ENCODE assay signal across 35 cellular contexts in genomic region chrX:118941147-118941546, GRCh38. TPM values are rescaled to one million over a fixed set of nuclear protein-coding genes. Genes with fewer than 3 reads are reported as not detected.
A peak's percentile ranks its signal among the peaks of the same experiment; 100 is the strongest.
DNase-seq lines count a peak whose midpoint lies in the region; ATAC-seq, FAIRE-seq and TF ChIP-seq lines count a peak whose summit lies in the region.
"Had no signal": no experiment of that assay in that cellular context is flagged by ENCODE, and none has a peak within 500 bp of the region (broad histone marks: within the 10 kb centered on the region; RNA-seq: fewer than 3 reads in every experiment).

No MANE protein-coding gene starts in this region.

- H3K4me2 ChIP-seq in K562 (ENCODE audit: insufficient read depth, low read length) = no peak overlapping the region
- H3K4me2 ChIP-seq: A549; BLaER1; BLaER1 treated with 17β-estradiol and CSF1 and Interleukin-3, amounts not matched to agents 10 nM and 100 nM had no signal

- no TSS peak for BruUV-seq in K562 (replicated peaks; lab: Mats Ljungman, UMichigan)

- H2AFZ ChIP-seq in K562 (ENCODE audit: low read depth, low read length) = no peak overlapping the region

- CTCF ChIA-PET in HEK293 (lab: Yijun Ruan, JAX) = interaction anchor here (0.5 kb wide), 1 partner anchor 1272 kb away, joined by 3 read pairs; no protein-coding TSS in a partner anchor
- CTCF ChIA-PET in HEK293T (lab: Yijun Ruan, JAX) = no interaction called here
- CTCF ChIA-PET in K562 (lab: Yijun Ruan, JAX; ENCODE audit: low intra/inter-chr PET ratio) = no interaction called here

- TF ChIP-seq POLR2A in K562 (conservative IDR thresholded peaks at IDR 0.05) = no peak

- H3K4me3 ChIP-seq in HEK293 (ENCODE audit: low read depth, low read length) = no peak overlapping the region
- H3K4me3 ChIP-seq in K562 = no peak overlapping the region
- H3K4me3 ChIP-seq: A549; BLaER1; BLaER1 treated with 17β-estradiol and CSF1 and Interleukin-3, amounts not matched to agents 10 nM and 100 nM had no signal

- in situ Hi-C loops in K562 (cut with MboI) = no loop called here

- no peaks in the 10 kb centered on the region for H3K79me2 ChIP-seq in K562 (ENCODE audit: control insufficient read depth, insufficient read depth, low read length)

- FAIRE-seq in K562 (lab: Jason Lieb, UNC) (no peak), HTR-8/SVneo (lab: Jason Lieb, UNC) (no peak)
- FAIRE-seq: A204.1, D721Med had no signal

- POLR2A ChIA-PET in HEK293 (lab: Yijun Ruan, JAX) = no interaction called here
- POLR2A ChIA-PET in HEK293T (lab: Yijun Ruan, JAX) = no interaction called here
- POLR2A ChIA-PET in K562 (lab: Yijun Ruan, JAX) = no interaction called here

- H3K36me3 ChIP-seq in HEK293 (ENCODE audit: control insufficient read depth in 2 of 2, insufficient read depth in 1 of 2, low read length in 2 of 2) (no peaks in the 10 kb centered on the region), K562 (ENCODE audit: control insufficient read depth, insufficient read depth, low read length) (no peaks in the 10 kb centered on the region)
- H3K36me3 ChIP-seq: BE2C; BLaER1; BLaER1 treated with 17β-estradiol and CSF1 and Interleukin-3, amounts not matched to agents 10 nM and 100 nM had no signal

- TF ChIP-seq CTCF in HEK293 (tag by site-specific recombination; IDR thresholded peaks at IDR 0.05) (no peak), K562 (IDR thresholded peaks at IDR 0.05 in 2 of 3, conservative IDR thresholded peaks at IDR 0.05 in 1 of 3; ENCODE audit: insufficient read depth in 2 of 3, low read depth in 1 of 3, low read length in 3 of 3) (no peak)

- no peak overlapping the region for H3K27ac ChIP-seq in HEK293 (ENCODE audit: extremely low read depth, low read depth, low read length)
- H3K27ac ChIP-seq in K562 (ENCODE audit: extremely low read depth, low read depth, low read length) = no peak overlapping the region
- H3K27ac ChIP-seq: 22Rv1; A549; BLaER1; BLaER1 treated with 17β-estradiol and CSF1 and Interleukin-3, amounts not matched to agents 10 nM and 100 nM; C4-2B had no signal

- intact Hi-C loops in K562 (cut with micrococcal nuclease) = no loop called here

- H3K9ac ChIP-seq in K562 (ENCODE audit: insufficient read depth in 1 of 2, low read depth in 2 of 2, low read length in 2 of 2) = no peak overlapping the region
- H3K9ac ChIP-seq: BLaER1; BLaER1 treated with 17β-estradiol and CSF1 and Interleukin-3, amounts not matched to agents 10 nM and 100 nM had no signal

- H3K9me1 ChIP-seq in K562 (ENCODE audit: control insufficient read depth, insufficient read depth, low read length) = no peaks in the 10 kb centered on the region

- no peak for TF ChIP-seq EP300 in K562 (IDR thresholded peaks at IDR 0.05; ENCODE audit: low read length)

- TF ChIP-seq RAD21 in K562 (CRISPR knock-in tag; conservative IDR thresholded peaks at IDR 0.05 in 1 of 2, IDR thresholded peaks at IDR 0.05 in 1 of 2) = no peak

- no peaks in the 10 kb centered on the region for H4K20me1 ChIP-seq in K562 (replicated peaks; ENCODE audit: control insufficient read depth, insufficient read depth, low read length)
- H4K20me1 ChIP-seq: BLaER1; BLaER1 treated with 17β-estradiol and CSF1 and Interleukin-3, amounts not matched to agents 10 nM and 100 nM had no signal

- H3K4me1 ChIP-seq in HEK293 (ENCODE audit: control insufficient read depth, insufficient read depth, low read length) (no peaks in the 10 kb centered on the region), K562 (replicated peaks in 1 of 2; ENCODE audit: control insufficient read depth in 2 of 2, insufficient read depth in 2 of 2, low read length in 2 of 2) (peaks cover 0 to 3% of the 10 kb centered on the region in 2 experiments; a peak in 3 of 5 replicates)
- H3K4me1 ChIP-seq: A549; BE2C; BLaER1; BLaER1 treated with 17β-estradiol and CSF1 and Interleukin-3, amounts not matched to agents 10 nM and 100 nM; Caco-2 had no signal

- no peak for ATAC-seq in K562
- ATAC-seq: A549; CD8-positive, alpha-beta T cell had no signal

- peaks cover 0 to 7% of the 10 kb centered on the region in 2 experiments; a peak in 1 of 5 replicates for H3K27me3 ChIP-seq in K562 (ENCODE audit: control insufficient read depth in 2 of 2, insufficient read depth in 2 of 2, low read length in 2 of 2)
- H3K27me3 ChIP-seq: BE2C; BLaER1; BLaER1 treated with 17β-estradiol and CSF1 and Interleukin-3, amounts not matched to agents 10 nM and 100 nM had no signal

- H3K9me3 ChIP-seq in HEK293 (ENCODE audit: control insufficient read depth, insufficient read depth, low read depth, low read length) = no peaks in the 10 kb centered on the region
- H3K9me3 ChIP-seq in K562 (replicated peaks; ENCODE audit: control insufficient read depth, insufficient read depth, low read depth, low read length) = no peaks in the 10 kb centered on the region
- H3K9me3 ChIP-seq: A549, BE2C, BLaER1, Caco-2 had no signal

- WGBS in K562 (ENCODE audit: insufficient coverage, low coverage, missing lambda C conversion rate) = no CpG with 5 or more reads among the region's 2 CpGs

- no peak for DNase-seq in HEK293T (ENCODE audit: extremely low spot score)
- DNase-seq in K562 (ENCODE audit: extremely low read depth in 1 of 4, low spot score in 3 of 4) = no peak
- DNase-seq in HTR-8/SVneo (ENCODE audit: insufficient read length, low spot score) = no peak
- no peak for DNase-seq in AG08395 (ENCODE audit: low spot score)
- no peak for DNase-seq in HK-2 (ENCODE audit: unreplicated experiment)
- DNase-seq: 8988T; ACHN; AML-193; BE2C; C1 segment of cervical spinal cord; Caco-2; Calu3; CD4-positive, alpha-beta memory T cell; CD4-positive, alpha-beta T cell; CD4-positive, CD25-positive, alpha-beta regulatory T cell; CD8-positive, alpha-beta memory T cell; CD8-positive, alpha-beta T cell; COR-L47; DMS 273 treated with DMSO at 0.1 percent for 48 hours; DMS153; DMS53; DMS79; DMS79 treated with DMSO at 0.1 percent for 48 hours; DND-41; EL had no signal

TF ChIP-seq in HEK293, 187 proteins besides CTCF, POLR2A, EP300 and RAD21 (continues in another document):
- TF ChIP-seq ZNF121 (tag by site-specific recombination; IDR thresholded peaks at IDR 0.05) = no peak
- TF ChIP-seq, protein P1, sequence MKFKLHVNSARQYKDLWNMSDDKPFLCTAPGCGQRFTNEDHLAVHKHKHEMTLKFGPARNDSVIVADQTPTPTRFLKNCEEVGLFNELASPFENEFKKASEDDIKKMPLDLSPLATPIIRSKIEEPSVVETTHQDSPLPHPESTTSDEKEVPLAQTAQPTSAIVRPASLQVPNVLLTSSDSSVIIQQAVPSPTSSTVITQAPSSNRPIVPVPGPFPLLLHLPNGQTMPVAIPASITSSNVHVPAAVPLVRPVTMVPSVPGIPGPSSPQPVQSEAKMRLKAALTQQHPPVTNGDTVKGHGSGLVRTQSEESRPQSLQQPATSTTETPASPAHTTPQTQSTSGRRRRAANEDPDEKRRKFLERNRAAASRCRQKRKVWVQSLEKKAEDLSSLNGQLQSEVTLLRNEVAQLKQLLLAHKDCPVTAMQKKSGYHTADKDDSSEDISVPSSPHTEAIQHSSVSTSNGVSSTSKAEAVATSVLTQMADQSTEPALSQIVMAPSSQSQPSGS (tag by site-specific recombination; IDR thresholded peaks at IDR 0.05; ENCODE audit: low read depth) = no peak

TF ChIP-seq in HEK293T, 16 proteins besides CTCF, POLR2A, EP300 and RAD21:
- TF ChIP-seq L3MBTL2 (conservative IDR thresholded peaks at IDR 0.05) (peak; percentile 28; the same call in 1 of the 2 replicates), FOXA1 (IDR thresholded peaks at IDR 0.05) (no peak)

TF ChIP-seq in K562, 482 proteins besides CTCF, POLR2A, EP300 and RAD21 (continues in another document):
- TF ChIP-seq ZNF512 (tag; IDR thresholded peaks at IDR 0.05) = peak; percentile 89
- no peak for TF ChIP-seq FUS (optimal IDR thresholded peaks at IDR 0.05; ENCODE audit: low read depth, low read length)

RNA-seq across cellular contexts. Expression of gene LONRF3, which starts 33.3 kb away (rescaled TPM):
- 24.1 and 26.9 TPM in 2 replicates for total RNA-seq in K562 (2011; cell fraction: chromatin; rRNA removed; ENCODE audit: low replicate concordance)
- 16.5 and 16.6 TPM in 2 replicates for total RNA-seq in K562 (2011; cell fraction: nucleolus; rRNA removed)
- 14.7 and 16.6 TPM in 2 replicates for total RNA-seq in K562 (2011; cell fraction: nucleoplasm; rRNA removed)
- total RNA-seq in K562 (2014; rRNA removed) (10.3 and 10.6 TPM in 2 replicates), K562 (2014; rRNA removed; fragmentation: Illumina TruSeq; extraction: Trizol) (10.9 and 11.2 TPM in 2 replicates), K562 (2015; rRNA removed; fragmentation: Illumina TruSeq; extraction: Trizol) (4.4 and 5.2 TPM in 2 replicates), K562 (2021) (9.4 and 10.1 TPM in 2 replicates)
- polyA plus RNA-seq in K562 (2011; rRNA removed) (13.3 and 22.0 TPM in 2 replicates), K562 (2014; fragmentation: Illumina TruSeq; extraction: Trizol) (8.7 and 8.9 TPM in 2 replicates), K562 (2014; fragmentation: Nextera tagmentation; extraction: Ambion mirVana) (1 to 10 TPM; 1.3 to 1.4 TPM), K562 (2014; rRNA removed) (4.8 and 8.7 TPM in 2 replicates)
- 8.5 and 10.3 TPM in 2 replicates for polyA plus RNA-seq in K562 (2011; cell fraction: cytosol; rRNA removed)
- 13.2 and 19.5 TPM in 2 replicates for polyA plus RNA-seq in K562 (2011; cell fraction: nucleus; rRNA removed)
- polyA plus RNA-seq in K562 (2012) = 5.1 and 5.7 TPM in 2 replicates
- 26.7 and 41.6 TPM in 2 replicates for polyA minus RNA-seq in K562 (2011; rRNA and poly(A)+ RNA removed)
- 10.6 and 15.7 TPM in 2 replicates for polyA minus RNA-seq in K562 (2011; cell fraction: cytosol; rRNA and poly(A)+ RNA removed)
- polyA minus RNA-seq in K562 (2011; cell fraction: nucleus; rRNA and poly(A)+ RNA removed) = 17.9 and 19.1 TPM in 2 replicates
- polyA plus RNA-seq: AG04450, BJ had no signal
